In the genomic region with DNA sequence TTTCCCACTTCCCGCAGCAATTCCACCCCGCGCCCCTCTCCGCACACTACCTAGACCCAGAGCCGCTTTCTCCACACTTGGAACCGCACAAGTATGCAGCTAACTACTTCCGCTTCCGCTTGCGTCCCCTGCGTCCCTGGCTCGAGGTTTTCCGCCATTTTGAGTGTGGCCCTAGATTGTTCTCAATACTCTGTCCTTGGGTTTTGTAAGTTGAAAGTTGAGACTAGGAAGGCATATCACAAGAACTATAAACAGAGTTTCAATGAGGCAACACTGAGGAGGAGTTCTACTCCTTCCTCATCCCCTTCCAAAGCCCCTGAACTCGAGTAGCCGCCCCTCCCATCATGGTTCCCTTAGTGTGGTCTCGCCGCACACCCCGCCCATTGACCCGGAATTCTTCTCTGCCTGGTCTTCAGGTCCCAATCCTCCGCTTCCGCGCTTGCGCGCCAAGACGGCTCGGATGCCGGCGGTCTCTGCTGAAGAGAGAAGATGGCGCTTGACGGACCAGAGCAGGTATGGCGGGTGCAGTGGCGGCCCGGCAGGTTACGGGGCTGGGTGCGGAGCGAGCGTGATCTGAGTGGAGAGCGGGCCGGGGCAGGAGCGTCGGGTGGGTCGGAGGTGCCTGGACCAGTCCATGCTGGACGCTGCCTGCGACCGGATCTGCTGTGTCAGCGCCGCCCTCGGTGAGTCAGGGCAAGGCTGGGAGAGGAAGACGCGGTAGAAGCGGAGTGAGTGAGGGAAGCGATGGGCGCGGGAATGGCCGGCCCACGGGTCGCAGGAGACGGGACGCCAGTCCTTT, we compare ENCODE assay signal across 1 cellular context.
TF ChIP-seq lines count a peak whose summit lies in the region.

Gene FTSJ3, minus strand, starts transcription at position 662 of the 799 bp plus-strand sequence. CDS start 761 bp downstream, outside the sequence.
Gene PSMC5, plus strand, starts transcription at position 430 of the 799 bp plus-strand sequence. Its CDS starts 60 bp downstream, at position 490.

TF ChIP-seq in HepG2, 621 proteins besides CTCF, POLR2A, EP300 and RAD21 (continued from another document and continues in another):
- TF ChIP-seq ARID5B (CRISPR knock-in tag; IDR thresholded peaks at IDR 0.05) = peak; percentile 9
- TF ChIP-seq ZNF639 (CRISPR knock-in tag; conservative IDR thresholded peaks at IDR 0.05) = 0 out of 2 replicates have a peak, but pooled peaks have one; percentile 45
- TF ChIP-seq ZNF230 (CRISPR knock-in tag; IDR thresholded peaks at IDR 0.05) = peak; percentile 89
- TF ChIP-seq TCF12 (IDR thresholded peaks at IDR 0.05) = no peak
- TF ChIP-seq TCF12 (CRISPR knock-in tag; IDR thresholded peaks at IDR 0.05) = peak; percentile 90; the same call in 1 of the 2 replicates
- 0 out of 2 replicates have a peak, but pooled peaks have one; percentile 56 for TF ChIP-seq CENPT (CRISPR knock-in tag; IDR thresholded peaks at IDR 0.05; ENCODE audit: low read depth)
- TF ChIP-seq NFE2 (CRISPR knock-in tag; IDR thresholded peaks at IDR 0.05) = peak; percentile 44; the same call in 1 of the 2 replicates
- TF ChIP-seq SRF (IDR thresholded peaks at IDR 0.05; ENCODE audit: low read depth, low read length) = 0 out of 2 replicates have a peak, but pooled peaks have one; percentile 44
- peak; percentile 98 for TF ChIP-seq ZNF761 (CRISPR knock-in tag; conservative IDR thresholded peaks at IDR 0.05)
- TF ChIP-seq HBP1 (CRISPR knock-in tag; IDR thresholded peaks at IDR 0.05; ENCODE audit: low read depth) = peak; percentile 83; the same call in 1 of the 2 replicates
- no peak for TF ChIP-seq SRSF4 (IDR thresholded peaks at IDR 0.05; ENCODE audit: low read depth, low read length, poor library complexity, severe bottlenecking)
- peak; percentile 54; the same call in 1 of the 2 replicates for TF ChIP-seq ZBTB39 (CRISPR knock-in tag; IDR thresholded peaks at IDR 0.05)
- TF ChIP-seq ZNF383 (CRISPR knock-in tag; IDR thresholded peaks at IDR 0.05; ENCODE audit: borderline replicate concordance) = peak; percentile 94; the same call in 1 of the 2 replicates
- TF ChIP-seq NCOR1 (IDR thresholded peaks at IDR 0.05; ENCODE audit: borderline replicate concordance, low read length) = peak; percentile 56; the same call in 1 of the 2 replicates
- TF ChIP-seq, protein P1, sequence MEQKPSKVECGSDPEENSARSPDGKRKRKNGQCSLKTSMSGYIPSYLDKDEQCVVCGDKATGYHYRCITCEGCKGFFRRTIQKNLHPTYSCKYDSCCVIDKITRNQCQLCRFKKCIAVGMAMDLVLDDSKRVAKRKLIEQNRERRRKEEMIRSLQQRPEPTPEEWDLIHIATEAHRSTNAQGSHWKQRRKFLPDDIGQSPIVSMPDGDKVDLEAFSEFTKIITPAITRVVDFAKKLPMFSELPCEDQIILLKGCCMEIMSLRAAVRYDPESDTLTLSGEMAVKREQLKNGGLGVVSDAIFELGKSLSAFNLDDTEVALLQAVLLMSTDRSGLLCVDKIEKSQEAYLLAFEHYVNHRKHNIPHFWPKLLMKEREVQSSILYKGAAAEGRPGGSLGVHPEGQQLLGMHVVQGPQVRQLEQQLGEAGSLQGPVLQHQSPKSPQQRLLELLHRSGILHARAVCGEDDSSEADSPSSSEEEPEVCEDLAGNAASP (CRISPR knock-in tag; IDR thresholded peaks at IDR 0.05; ENCODE audit: borderline replicate concordance) = peak; percentile 59
- TF ChIP-seq, protein P2, sequence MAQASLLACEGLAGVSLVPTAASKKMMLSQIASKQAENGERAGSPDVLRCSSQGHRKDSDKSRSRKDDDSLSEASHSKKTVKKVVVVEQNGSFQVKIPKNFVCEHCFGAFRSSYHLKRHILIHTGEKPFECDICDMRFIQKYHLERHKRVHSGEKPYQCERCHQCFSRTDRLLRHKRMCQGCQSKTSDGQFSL (CRISPR knock-in tag; IDR thresholded peaks at IDR 0.05) = peak; percentile 68
- TF ChIP-seq ZFP1 (CRISPR knock-in tag; IDR thresholded peaks at IDR 0.05) = no peak
- peak; percentile 98 for TF ChIP-seq YY1 (IDR thresholded peaks at IDR 0.05; ENCODE audit: insufficient read depth, insufficient replicate concordance, low read depth, low read length)
- TF ChIP-seq ZNF629 (CRISPR knock-in tag; conservative IDR thresholded peaks at IDR 0.05) = peak; percentile 51
- peak; percentile 37; the same call in 1 of the 2 replicates for TF ChIP-seq ZNF616 (CRISPR knock-in tag; IDR thresholded peaks at IDR 0.05; ENCODE audit: low read depth)
- peak; percentile 94 for TF ChIP-seq KAT8 (CRISPR knock-in tag; IDR thresholded peaks at IDR 0.05)
- peak; percentile 90 for TF ChIP-seq MAFF (IDR thresholded peaks at IDR 0.05; ENCODE audit: low read depth, low read length)
- no peak for TF ChIP-seq ZNF530 (CRISPR knock-in tag; IDR thresholded peaks at IDR 0.05; ENCODE audit: low read depth)
- no peak for TF ChIP-seq CEBPZ (IDR thresholded peaks at IDR 0.05; ENCODE audit: low read length)
- TF ChIP-seq RXRA (CRISPR knock-in tag; IDR thresholded peaks at IDR 0.05) = peak; percentile 86
- TF ChIP-seq TGIF2 (CRISPR knock-in tag; IDR thresholded peaks at IDR 0.05) = peak; percentile 76
- no peak for TF ChIP-seq SMAD9 (CRISPR knock-in tag; IDR thresholded peaks at IDR 0.05)
- peak; percentile 81; the same call in 1 of the 2 replicates for TF ChIP-seq ZBTB20 (CRISPR knock-in tag; IDR thresholded peaks at IDR 0.05; ENCODE audit: borderline replicate concordance, low read depth)
- TF ChIP-seq SMAD1 (CRISPR knock-in tag; IDR thresholded peaks at IDR 0.05; ENCODE audit: borderline replicate concordance, low read depth) = peak; percentile 92; the same call in 1 of the 2 replicates
- peak; percentile 77 for TF ChIP-seq HOXA5 (CRISPR knock-in tag; IDR thresholded peaks at IDR 0.05)
- no peak; the same call in 1 of the 2 replicates for TF ChIP-seq JUND (CRISPR knock-in tag; IDR thresholded peaks at IDR 0.05)
- TF ChIP-seq PATZ1 (CRISPR knock-in tag; IDR thresholded peaks at IDR 0.05) = peak; percentile 33; the same call in 1 of the 2 replicates
- peak; percentile 94 for TF ChIP-seq ETV5 (CRISPR knock-in tag; IDR thresholded peaks at IDR 0.05; ENCODE audit: borderline replicate concordance)
- TF ChIP-seq KDM4B (CRISPR knock-in tag; IDR thresholded peaks at IDR 0.05) = peak; percentile 79
- peak; percentile 61; the same call in 1 of the 2 replicates for TF ChIP-seq SNAI1 (CRISPR knock-in tag; IDR thresholded peaks at IDR 0.05; ENCODE audit: borderline replicate concordance)
- TF ChIP-seq, protein P3, sequence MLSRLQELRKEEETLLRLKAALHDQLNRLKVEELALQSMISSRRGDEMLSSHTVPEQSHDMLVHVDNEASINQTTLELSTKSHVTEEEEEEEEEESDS (CRISPR knock-in tag; IDR thresholded peaks at IDR 0.05; ENCODE audit: borderline replicate concordance) = no peak
- no peak; the same call in 1 of the 2 replicates for TF ChIP-seq MAZ (IDR thresholded peaks at IDR 0.05; ENCODE audit: borderline replicate concordance, low read depth, low read length)
- TF ChIP-seq MAZ (CRISPR knock-in tag; IDR thresholded peaks at IDR 0.05; ENCODE audit: low read depth) = peak; percentile 45; the same call in 1 of the 2 replicates
- TF ChIP-seq ZNF572 (CRISPR knock-in tag; IDR thresholded peaks at IDR 0.05) = peak; percentile 96
- TF ChIP-seq ZFY (CRISPR knock-in tag; IDR thresholded peaks at IDR 0.05) = peak; percentile 81
- no peak for TF ChIP-seq ZNF839 (CRISPR knock-in tag; IDR thresholded peaks at IDR 0.05; ENCODE audit: borderline replicate concordance)
